In genomic region chr1:212477014-212477679, GRCh38 we compare ENCODE assay signal across 9 cellular contexts. TPM values are rescaled to one million over a fixed set of nuclear protein-coding genes. Genes with fewer than 3 reads are reported as not detected.
DNase-seq lines count a peak whose midpoint lies in the region; ATAC-seq and TF ChIP-seq lines count a peak whose summit lies in the region.
"Had no signal": no experiment of that assay in that cellular context is flagged by ENCODE, and none has a peak within 500 bp of the region (broad histone marks: within the 10 kb centered on the region; RNA-seq: fewer than 3 reads in every experiment).

No MANE protein-coding gene starts in this region.

- H3K9me3 Mint-ChIP-seq in activated T-helper 17 cell treated with anti-CD3 and anti-CD28 coated beads, Interleukin-2, amount 50 U/mL, for 72 hours, result no peaks in the 10 kb centered on the region
- H3K9me3 Mint-ChIP-seq: stimulated activated naive CD8-positive, alpha-beta T cell treated with anti-CD3 and anti-CD28 coated beads, Interleukin-15, Interleukin-2, amounts not matched to agents 100 ng/mL and 50 ng/mL, for 24 hours had no signal

- H3K27ac ChIP-seq in MM.1S (ENCODE audit: low read length), result no peak overlapping the region
- H3K27ac ChIP-seq in testis, result no peak overlapping the region

- peak; percentile 95 for ATAC-seq in activated T-helper 17 cell treated with anti-CD3 and anti-CD28 coated beads, Interleukin-2, amount 50 U/mL, for 72 hours (replicated peaks)

- H3K4me1 ChIP-seq in HAP-1, result no peaks in the 10 kb centered on the region
- H3K4me1 ChIP-seq in MM.1S (ENCODE audit: low read length), result peaks cover 10% of the 10 kb centered on the region
- H3K4me1 ChIP-seq in testis, result no peaks in the 10 kb centered on the region

- in situ Hi-C loops in HAP-1 (cut with MboI; ENCODE audit: low sequenced_read_pairs), result loop anchor here (25.0 kb wide), 1 partner anchor 510 kb away; no protein-coding TSS in a partner anchor

- H3K4me3 ChIP-seq in HAP-1 (no peak overlapping the region), MM.1S (ENCODE audit: low read length) (no peak overlapping the region), testis (no peak overlapping the region)

- H3K9ac ChIP-seq in MM.1S (ENCODE audit: low read length), result no peak overlapping the region

- H4K20me1 ChIP-seq in MM.1S (ENCODE audit: insufficient read depth, low read length), result no peaks in the 10 kb centered on the region

- peaks cover 5% of the 10 kb centered on the region for H3K4me1 Mint-ChIP-seq in activated T-helper 17 cell treated with anti-CD3 and anti-CD28 coated beads, Interleukin-2, amount 50 U/mL, for 72 hours

- no peak overlapping the region for H2AFZ ChIP-seq in MM.1S (ENCODE audit: low read length)

- WGBS in testis, 2 donors, result 35 to 36% methylated on average over 12 of the region's 12 CpGs

- no peaks in the 10 kb centered on the region for H3K79me2 ChIP-seq in MM.1S (ENCODE audit: low read length)

- no peak overlapping the region for H3K27ac Mint-ChIP-seq in activated T-helper 17 cell treated with anti-CD3 and anti-CD28 coated beads, Interleukin-2, amount 50 U/mL, for 72 hours
- H3K27ac Mint-ChIP-seq: stimulated activated naive CD8-positive, alpha-beta T cell treated with anti-CD3 and anti-CD28 coated beads, Interleukin-15, Interleukin-2, amounts not matched to agents 100 ng/mL and 50 ng/mL, for 24 hours had no signal

- H3K4me3 Mint-ChIP-seq in activated T-helper 17 cell treated with anti-CD3 and anti-CD28 coated beads, Interleukin-2, amount 50 U/mL, for 72 hours, result peak overlapping the region; percentile 32
- H3K4me3 Mint-ChIP-seq: stimulated activated naive CD8-positive, alpha-beta T cell treated with anti-CD3 and anti-CD28 coated beads, Interleukin-15, Interleukin-2, amounts not matched to agents 100 ng/mL and 50 ng/mL, for 24 hours had no signal

- H3K27me3 ChIP-seq in HAP-1 (ENCODE audit: low read depth) (no peaks in the 10 kb centered on the region), MM.1S (replicated peaks; ENCODE audit: insufficient read depth, low read length) (no peaks in the 10 kb centered on the region), testis (no peaks in the 10 kb centered on the region)

- H3K4me2 ChIP-seq in MM.1S (ENCODE audit: low read depth, low read length), result peak overlapping the region; percentile 28; the same call in 1 of the 2 replicates

- no peaks in the 10 kb centered on the region for H3K9me2 ChIP-seq in MM.1S (replicated peaks; ENCODE audit: insufficient read depth, low read length)

- DNase-seq in GM04504 (ENCODE audit: low read depth) (peak; percentile 73), HAP-1 (ENCODE audit: low spot score in 2 of 2) (peak; percentile 83 to 89), MM.1S (peak; percentile 84), SHP77 (lab: John Stamatoyannopoulos, UW) (peak; percentile 80 to 82), fibroblast of the conjunctiva (ENCODE audit: low read depth) (peak; percentile 71), nucleus accumbens (lab: John Stamatoyannopoulos, UW) (peak; percentile 18 to 91 (median 76)), testis (peak; percentile 91)

- no peak for TF ChIP-seq POLR2A in testis (IDR thresholded peaks at IDR 0.05)

- intact Hi-C loops in testis (cut with DNase I; ENCODE audit: low total_unique reads), result no loop called here

- TF ChIP-seq CTCF in MM.1S (IDR thresholded peaks at IDR 0.05; ENCODE audit: low read length), result peak; percentile 97
- TF ChIP-seq CTCF in testis (IDR thresholded peaks at IDR 0.05), result peak; percentile 60 to 79 (median 75)

- H3K36me3 ChIP-seq in HAP-1 (replicated peaks), result no peaks in the 10 kb centered on the region
- no peaks in the 10 kb centered on the region for H3K36me3 ChIP-seq in MM.1S (replicated peaks; ENCODE audit: insufficient read depth, low read length)
- no peaks in the 10 kb centered on the region for H3K36me3 ChIP-seq in testis (ENCODE audit: low read depth, missing control alignments)

- H3F3A ChIP-seq in MM.1S (ENCODE audit: insufficient read depth, low read length), result no peaks in the 10 kb centered on the region

- no peaks in the 10 kb centered on the region for H3K36me3 Mint-ChIP-seq in activated T-helper 17 cell treated with anti-CD3 and anti-CD28 coated beads, Interleukin-2, amount 50 U/mL, for 72 hours (ENCODE audit: low read depth)

- peaks cover 3% of the 10 kb centered on the region for H3K27me3 Mint-ChIP-seq in activated T-helper 17 cell treated with anti-CD3 and anti-CD28 coated beads, Interleukin-2, amount 50 U/mL, for 72 hours

- H3K9me3 ChIP-seq in HAP-1 (no peaks in the 10 kb centered on the region), MM.1S (replicated peaks; ENCODE audit: insufficient read depth, low read length) (no peaks in the 10 kb centered on the region), testis (no peaks in the 10 kb centered on the region)

RNA-seq across cellular contexts. Expression of gene NENF, which starts 44.4 kb away (rescaled TPM):
- 10 to 100 TPM; 43.9 to 49.7 TPM for total RNA-seq in activated T-helper 17 cell treated with anti-CD3 and anti-CD28 coated beads, Interleukin-2, amount 50 U/mL, for 72 hours
- 10 to 100 TPM; 33.9 to 54.6 TPM for total RNA-seq in testis
- polyA plus RNA-seq in testis (ENCODE audit: insufficient read depth, low read depth, low replicate concordance), result 41.6 TPM
